In the genomic region with DNA sequence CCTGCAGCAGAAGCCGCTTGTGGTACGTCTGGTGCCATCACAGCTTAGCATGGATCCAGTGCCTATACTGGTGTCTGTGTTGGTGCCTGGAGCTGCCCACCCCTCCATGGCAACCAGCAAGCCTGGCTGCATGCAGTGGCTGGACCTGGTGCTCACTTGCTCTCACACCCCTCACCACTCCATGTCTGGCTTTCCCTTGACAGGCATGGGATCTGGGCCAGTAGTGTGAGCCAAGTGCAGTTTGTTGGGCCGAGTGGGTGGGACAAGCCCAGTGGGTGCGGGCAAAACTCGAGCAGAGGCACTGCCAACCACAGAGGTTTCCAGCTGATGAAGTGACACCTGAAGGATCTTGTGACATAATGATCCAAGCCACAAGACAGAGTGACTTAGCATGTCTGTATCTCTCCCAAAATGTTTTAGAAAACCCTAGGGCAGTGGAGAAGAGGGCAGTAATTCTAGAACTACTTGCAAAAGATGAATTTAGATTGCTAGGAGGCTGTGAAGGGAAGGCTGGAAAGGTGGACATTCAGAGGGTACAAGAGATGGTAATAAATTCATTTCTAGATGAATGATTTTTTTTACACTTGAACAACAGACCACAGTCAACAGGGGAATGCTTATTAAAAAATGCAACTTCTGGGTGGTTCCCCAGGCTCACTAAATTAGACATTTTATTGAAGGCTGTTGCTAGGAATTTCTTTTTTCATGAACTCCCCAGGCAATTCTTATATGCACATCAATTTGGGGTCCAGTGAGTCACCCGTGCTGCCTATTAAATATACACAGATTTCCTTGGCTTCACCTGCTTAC, we compare ENCODE assay signal across 28 cellular contexts.
DNase-seq lines count a peak whose midpoint lies in the region; ATAC-seq and TF ChIP-seq lines count a peak whose summit lies in the region.
"Had no signal": no experiment of that assay in that cellular context is flagged by ENCODE, and none has a peak within 500 bp of the region (broad histone marks: within the 10 kb centered on the region; RNA-seq: fewer than 3 reads in every experiment).

No MANE protein-coding gene starts in this region.

- H2BK20ac ChIP-seq in H9 (ENCODE audit: low read depth, low read length, poor library complexity, severe bottlenecking): no peak overlapping the region

- no peak overlapping the region for H2AK5ac ChIP-seq in H9 (ENCODE audit: insufficient read length, low read length)
- H2AK5ac ChIP-seq in neuronal stem cell (ENCODE audit: low read depth, low read length): no peak overlapping the region

- DNase-seq in H9: no peak
- no peak for DNase-seq in neuronal stem cell (ENCODE audit: low spot score)
- DNase-seq in adrenal gland: no peak
- no peak for DNase-seq in uterus
- DNase-seq: activated CD8-positive, alpha-beta memory T cell treated with anti-CD3 and anti-CD28 coated beads, Interleukin-2, amount 10 ng/mL, durations not matched to agents 7 days and 5 days; activated T-cell treated with anti-CD3 and anti-CD28 coated beads, Interleukin-2, amount 50 U/mL, for 4 hours; CD8-positive, alpha-beta memory T cell; esophagus squamous epithelium; foreskin keratinocyte; H7; Karpas-422; left ventricle myocardium inferior; NCI-H1436; NCI-H2081; NCI-H2227 treated with DMSO at 0.1 percent for 48 hours; NCI-H526 treated with DMSO at 0.1 percent for 48 hours; PC-9; Right ventricle myocardium superior; stomach; T-helper 17 cell had no signal

- H3K27me3 ChIP-seq in H9 (ENCODE audit: insufficient read depth, low read length) (no peaks in the 10 kb centered on the region), neuronal stem cell (ENCODE audit: control insufficient read depth in 3 of 3, insufficient read depth in 3 of 3, low read depth in 1 of 3, low read length in 3 of 3) (no peaks in the 10 kb centered on the region), adrenal gland (no peaks in the 10 kb centered on the region), uterus (no peaks in the 10 kb centered on the region)
- H3K27me3 ChIP-seq: esophagus squamous epithelium, foreskin keratinocyte, heart left ventricle, right lobe of liver, spleen, stomach, vagina had no signal

- ATAC-seq in GM18870 (IDR thresholded peaks at IDR 0.05; ENCODE audit: unreplicated experiment) (peak; percentile 48), HG03342 (IDR thresholded peaks at IDR 0.05; ENCODE audit: unreplicated experiment) (peak; percentile 35), HG02588 (IDR thresholded peaks at IDR 0.05; ENCODE audit: unreplicated experiment) (no peak)
- ATAC-seq: activated CD8-positive, alpha-beta memory T cell treated with anti-CD3 and anti-CD28 coated beads, Interleukin-2, amount 10 ng/mL, durations not matched to agents 7 days and 5 days; activated T-cell treated with anti-CD3 and anti-CD28 coated beads, Interleukin-2, amount 50 U/mL, for 4 hours; foreskin keratinocyte; right lobe of liver; T-helper 17 cell had no signal

- H2AFZ ChIP-seq in H9 (ENCODE audit: low read length) (no peak overlapping the region), neuronal stem cell (ENCODE audit: low read length) (no peak overlapping the region)
- H2AFZ ChIP-seq: PC-9 had no signal

- H3K36me3 Mint-ChIP-seq in H9 (ENCODE audit: insufficient read depth in 1 of 3, low read depth in 3 of 3): no peaks in the 10 kb centered on the region
- H3K36me3 Mint-ChIP-seq: activated CD8-positive, alpha-beta memory T cell treated with anti-CD3 and anti-CD28 coated beads, Interleukin-2, amount 10 ng/mL, durations not matched to agents 7 days and 5 days; CD8-positive, alpha-beta memory T cell had no signal

- H4K91ac ChIP-seq in H9 (ENCODE audit: insufficient read length, low read depth, low read length) (no peak overlapping the region), neuronal stem cell (ENCODE audit: low read depth, low read length, poor library complexity) (no peak overlapping the region)

- H3K4me1 ChIP-seq in H9 (ENCODE audit: insufficient read depth, low read length): peaks cover 4% of the 10 kb centered on the region; the same call in 1 of the 2 replicates
- peaks cover 0 to 3% of the 10 kb centered on the region in 2 donors for H3K4me1 ChIP-seq in neuronal stem cell (ENCODE audit: control insufficient read depth in 2 of 2, insufficient read depth in 1 of 2, low read depth in 1 of 2, low read length in 2 of 2)
- no peaks in the 10 kb centered on the region for H3K4me1 ChIP-seq in adrenal gland (replicated peaks in 1 of 2)
- H3K4me1 ChIP-seq in uterus: no peaks in the 10 kb centered on the region
- H3K4me1 ChIP-seq: esophagus squamous epithelium, foreskin keratinocyte, heart left ventricle, left ventricle myocardium inferior, right lobe of liver, spleen, stomach, vagina had no signal

- no peak overlapping the region for H3K23ac ChIP-seq in H9 (ENCODE audit: insufficient read length, low read depth, low read length)
- no peak overlapping the region for H3K23ac ChIP-seq in neuronal stem cell (ENCODE audit: low read depth, low read length, poor library complexity)

- H3K79me1 ChIP-seq in H9 (ENCODE audit: insufficient read depth, low read depth, low read length, poor library complexity, severe bottlenecking) (no peaks in the 10 kb centered on the region), neuronal stem cell (ENCODE audit: low read depth, low read length) (no peaks in the 10 kb centered on the region)

- H2BK5ac ChIP-seq in H9 (ENCODE audit: insufficient read length, low read length): no peak overlapping the region
- H2BK5ac ChIP-seq in neuronal stem cell (ENCODE audit: low read length): no peak overlapping the region

- H3K23me2 ChIP-seq in H9 (ENCODE audit: insufficient read length, low read depth, low read length, poor library complexity, severe bottlenecking): no peaks in the 10 kb centered on the region

- TF ChIP-seq CTCF in H9 (conservative IDR thresholded peaks at IDR 0.05) (no peak), adrenal gland (IDR thresholded peaks at IDR 0.05) (no peak), uterus (IDR thresholded peaks at IDR 0.05) (no peak)

- H3K4me1 Mint-ChIP-seq in H9: peaks cover 7 to 8% of the 10 kb centered on the region in 2 experiments
- H3K4me1 Mint-ChIP-seq: activated CD8-positive, alpha-beta memory T cell treated with anti-CD3 and anti-CD28 coated beads, Interleukin-2, amount 10 ng/mL, durations not matched to agents 7 days and 5 days; CD8-positive, alpha-beta memory T cell; central memory CD8-positive, alpha-beta T cell; T-helper 17 cell had no signal

- no peaks in the 10 kb centered on the region for H3K9me3 ChIP-seq in H9 (ENCODE audit: control insufficient read depth, low read depth, low read length)
- peaks cover 0 to 2% of the 10 kb centered on the region in 2 donors for H3K9me3 ChIP-seq in neuronal stem cell (replicated peaks in 1 of 2; ENCODE audit: control insufficient read depth in 2 of 2, insufficient read depth in 1 of 2, low read depth in 1 of 2, low read length in 2 of 2)
- no peaks in the 10 kb centered on the region for H3K9me3 ChIP-seq in adrenal gland (replicated peaks in 1 of 3)
- no peaks in the 10 kb centered on the region for H3K9me3 ChIP-seq in uterus
- H3K9me3 ChIP-seq: right lobe of liver, vagina had no signal

- H2BK12ac ChIP-seq in H9 (ENCODE audit: insufficient read length, low read depth, low read length) (no peak overlapping the region), neuronal stem cell (ENCODE audit: low read length) (peak overlapping the region; percentile 91)

- H4K8ac ChIP-seq in H9 (replicated peaks; ENCODE audit: insufficient read length, low read depth, low read length) (no peak overlapping the region), neuronal stem cell (ENCODE audit: low read depth, low read length) (peak overlapping the region; percentile 78)

- H2BK15ac ChIP-seq in H9 (ENCODE audit: low read depth, low read length) (0 out of 2 replicates have a peak overlapping the region, but pooled peaks have one; percentile 99), neuronal stem cell (ENCODE audit: low read length) (no peak overlapping the region)

- no peaks in the 10 kb centered on the region for H3K27me3 Mint-ChIP-seq in H9 (ENCODE audit: low read depth)
- H3K27me3 Mint-ChIP-seq: activated CD8-positive, alpha-beta memory T cell treated with anti-CD3 and anti-CD28 coated beads, Interleukin-2, amount 10 ng/mL, durations not matched to agents 7 days and 5 days; CD8-positive, alpha-beta memory T cell; central memory CD8-positive, alpha-beta T cell; T-helper 17 cell had no signal

- no peak overlapping the region for H2BK120ac ChIP-seq in H9 (ENCODE audit: low read depth, low read length, poor library complexity, severe bottlenecking)
- no peak overlapping the region for H2BK120ac ChIP-seq in neuronal stem cell (ENCODE audit: low read depth, low read length)

- H3K56ac ChIP-seq in H9 (ENCODE audit: insufficient read length, low read depth, low read length): no peak overlapping the region

- H3K4me2 ChIP-seq in H9 (ENCODE audit: insufficient read depth, insufficient read length, low read length) (no peak overlapping the region), neuronal stem cell (ENCODE audit: insufficient read depth, low read length, poor library complexity, severe bottlenecking) (no peak overlapping the region)
- H3K4me2 ChIP-seq: PC-9 had no signal

- H3K9ac ChIP-seq in H9 (ENCODE audit: extremely low read depth, insufficient read length, low read length) (no peak overlapping the region), neuronal stem cell (ENCODE audit: low read depth, low read length, poor library complexity) (no peak overlapping the region)

- H3K4me3 ChIP-seq in neuronal stem cell (ENCODE audit: low read length in 2 of 2) (no peak overlapping the region), adrenal gland (no peak overlapping the region), uterus (no peak overlapping the region)
- H3K4me3 ChIP-seq: esophagus squamous epithelium, heart left ventricle, left ventricle myocardium inferior, PC-9, right lobe of liver, spleen, stomach, vagina had no signal

- no peaks in the 10 kb centered on the region for H4K20me1 ChIP-seq in H9 (ENCODE audit: control insufficient read depth, insufficient read depth, insufficient read length)

- no peaks in the 10 kb centered on the region; a peak in 1 of 5 replicates for H3K9me3 Mint-ChIP-seq in H9
- H3K9me3 Mint-ChIP-seq: activated T-cell treated with anti-CD3 and anti-CD28 coated beads, Interleukin-2, amount 50 U/mL, for 4 hours had no signal

- intact Hi-C loops in adrenal gland (cut with DNase I): loop anchor here in 1 of 2 donors (10.0 kb wide), 1 partner anchor 60 kb away; no protein-coding TSS in a partner anchor
- intact Hi-C loops in uterus (cut with DNase I; ENCODE audit: low total_unique reads): no loop called here

- no peak overlapping the region for H3K4me3 Mint-ChIP-seq in H9
- H3K4me3 Mint-ChIP-seq: activated CD8-positive, alpha-beta memory T cell treated with anti-CD3 and anti-CD28 coated beads, Interleukin-2, amount 10 ng/mL, durations not matched to agents 7 days and 5 days; activated T-cell treated with anti-CD3 and anti-CD28 coated beads, Interleukin-2, amount 50 U/mL, for 4 hours; CD8-positive, alpha-beta memory T cell; central memory CD8-positive, alpha-beta T cell; T-helper 17 cell had no signal

- H3K14ac ChIP-seq in H9 (ENCODE audit: insufficient read depth, low read length) (no peak overlapping the region), neuronal stem cell (ENCODE audit: low read length) (peak overlapping the region; percentile 87)

- H3K79me2 ChIP-seq in H9 (ENCODE audit: insufficient read depth, low read length): no peaks in the 10 kb centered on the region

- H3T11ph ChIP-seq in H9 (ENCODE audit: low read length): no peak overlapping the region

- no peak overlapping the region; a peak in 1 of 7 replicates for H3K27ac Mint-ChIP-seq in H9
- H3K27ac Mint-ChIP-seq: activated CD8-positive, alpha-beta memory T cell treated with anti-CD3 and anti-CD28 coated beads, Interleukin-2, amount 10 ng/mL, durations not matched to agents 7 days and 5 days; CD8-positive, alpha-beta memory T cell; T-helper 17 cell had no signal

- 0 out of 2 replicates have a peak overlapping the region, but pooled peaks have one; percentile 75 for H3K4ac ChIP-seq in H9 (ENCODE audit: low read depth, low read length)
- H3K4ac ChIP-seq in neuronal stem cell (ENCODE audit: low read length): no peak overlapping the region

- H3K27ac ChIP-seq in H9 (ENCODE audit: insufficient read length, low read depth, low read length): no peak overlapping the region
- no peak overlapping the region for H3K27ac ChIP-seq in neuronal stem cell (replicated peaks; ENCODE audit: low read length)
- no peak overlapping the region for H3K27ac ChIP-seq in adrenal gland
- no peak overlapping the region for H3K27ac ChIP-seq in uterus
- H3K27ac ChIP-seq: esophagus squamous epithelium, foreskin keratinocyte, heart left ventricle, left ventricle myocardium inferior, PC-9, right lobe of liver, spleen, stomach, vagina had no signal

- H4K5ac ChIP-seq in H9 (ENCODE audit: insufficient read length, low read depth, low read length): no peak overlapping the region

- H3K36me3 ChIP-seq in neuronal stem cell (replicated peaks in 1 of 2; ENCODE audit: control insufficient read depth in 2 of 2, insufficient read depth in 2 of 2, low read length in 2 of 2): no peaks in the 10 kb centered on the region
- no peaks in the 10 kb centered on the region for H3K36me3 ChIP-seq in adrenal gland (replicated peaks in 1 of 2)
- no peaks in the 10 kb centered on the region for H3K36me3 ChIP-seq in uterus
- H3K36me3 ChIP-seq: esophagus squamous epithelium, heart left ventricle, left ventricle myocardium inferior, right lobe of liver, spleen, stomach, vagina had no signal

- TF ChIP-seq POLR2A in adrenal gland (IDR thresholded peaks at IDR 0.05) (no peak), uterus (IDR thresholded peaks at IDR 0.05) (no peak)

- no CpG with 5 or more reads among the region's 6 CpGs for WGBS in H9 (ENCODE audit: extremely low coverage, insufficient read length, low lambda C conversion rate)
- WGBS in neuronal stem cell (ENCODE audit: extremely low coverage in 2 of 2, insufficient read length in 2 of 2, insufficient replicate concordance in 1 of 2), 2 donors: no CpG with 5 or more reads among the region's 6 CpGs
- WGBS in adrenal gland, 4 donors: 65 to 85% (median 81%) methylated on average over 3 to 6 of the region's 6 CpGs

- peak overlapping the region; percentile 55 for H3K18ac ChIP-seq in H9 (ENCODE audit: insufficient read length, low read depth, low read length)
- peak overlapping the region; percentile 80 for H3K18ac ChIP-seq in neuronal stem cell (ENCODE audit: low read length)
